Comparison of ENCODE assay signal across 1 cellular context in genomic region chr10:119320981-119321380, GRCh38.
TF ChIP-seq lines count a peak whose summit lies in the region.

No MANE protein-coding gene starts in this region.

TF ChIP-seq in IMR-90, 13 proteins besides CTCF, POLR2A, EP300 and RAD21:
- TF ChIP-seq FOS (IDR thresholded peaks at IDR 0.05; ENCODE audit: low read depth, low read length): 0 out of 2 replicates have a peak, but pooled peaks have one; percentile 12
- TF ChIP-seq, protein P1, sequence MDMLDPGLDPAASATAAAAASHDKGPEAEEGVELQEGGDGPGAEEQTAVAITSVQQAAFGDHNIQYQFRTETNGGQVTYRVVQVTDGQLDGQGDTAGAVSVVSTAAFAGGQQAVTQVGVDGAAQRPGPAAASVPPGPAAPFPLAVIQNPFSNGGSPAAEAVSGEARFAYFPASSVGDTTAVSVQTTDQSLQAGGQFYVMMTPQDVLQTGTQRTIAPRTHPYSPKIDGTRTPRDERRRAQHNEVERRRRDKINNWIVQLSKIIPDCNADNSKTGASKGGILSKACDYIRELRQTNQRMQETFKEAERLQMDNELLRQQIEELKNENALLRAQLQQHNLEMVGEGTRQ (IDR thresholded peaks at IDR 0.05; ENCODE audit: low read depth, low read length): no peak
